1 cellular context compared by ENCODE assay signal in the genomic region with DNA sequence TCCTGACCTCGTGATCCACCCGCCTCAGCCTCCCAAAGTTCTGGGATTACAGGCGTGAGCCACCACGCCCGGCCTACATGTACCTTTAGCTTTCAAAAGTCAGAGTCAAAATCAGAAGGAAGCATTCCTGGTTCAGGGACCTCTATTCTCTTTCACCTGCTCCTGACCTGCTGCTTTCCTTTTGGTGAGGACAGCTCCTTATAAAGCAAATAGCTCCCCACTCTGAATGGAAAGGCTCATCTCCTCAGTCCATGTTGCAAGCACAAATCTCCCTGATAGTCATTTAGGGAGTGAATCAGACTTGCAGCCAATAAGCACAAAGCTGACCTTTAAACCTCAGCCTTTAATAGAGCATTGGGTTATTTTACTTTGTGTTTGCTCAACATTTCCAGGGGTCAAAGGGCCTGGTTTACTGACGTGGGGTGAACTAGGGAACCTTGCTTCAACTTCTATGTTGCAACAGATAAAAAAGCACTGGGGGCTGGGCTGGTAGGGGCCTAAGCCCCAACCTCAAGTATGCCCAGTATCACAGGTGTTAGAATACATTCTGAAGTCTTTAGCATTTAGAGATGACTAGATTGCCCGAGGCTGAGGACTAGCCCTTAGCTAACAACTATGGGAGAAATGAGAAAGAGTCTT.
TF ChIP-seq lines count a peak whose summit lies in the region.

No MANE protein-coding gene starts in this region.

TF ChIP-seq in HepG2, 621 proteins besides CTCF, POLR2A, EP300 and RAD21 (continued from another document and continues in another):
- TF ChIP-seq, protein P1, sequence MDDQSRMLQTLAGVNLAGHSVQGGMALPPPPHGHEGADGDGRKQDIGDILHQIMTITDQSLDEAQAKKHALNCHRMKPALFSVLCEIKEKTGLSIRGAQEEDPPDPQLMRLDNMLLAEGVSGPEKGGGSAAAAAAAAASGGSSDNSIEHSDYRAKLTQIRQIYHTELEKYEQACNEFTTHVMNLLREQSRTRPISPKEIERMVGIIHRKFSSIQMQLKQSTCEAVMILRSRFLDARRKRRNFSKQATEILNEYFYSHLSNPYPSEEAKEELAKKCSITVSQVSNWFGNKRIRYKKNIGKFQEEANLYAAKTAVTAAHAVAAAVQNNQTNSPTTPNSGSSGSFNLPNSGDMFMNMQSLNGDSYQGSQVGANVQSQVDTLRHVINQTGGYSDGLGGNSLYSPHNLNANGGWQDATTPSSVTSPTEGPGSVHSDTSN (CRISPR knock-in tag; IDR thresholded peaks at IDR 0.05; ENCODE audit: borderline replicate concordance): no peak
- TF ChIP-seq KMT2A (CRISPR knock-in tag; IDR thresholded peaks at IDR 0.05): peak; percentile 28
- TF ChIP-seq ZFP36 (IDR thresholded peaks at IDR 0.05; ENCODE audit: borderline replicate concordance, low read depth, low read length, partially characterized antibody): no peak
- TF ChIP-seq ZNF24 (IDR thresholded peaks at IDR 0.05): no peak
- peak; percentile 91 for TF ChIP-seq ASH2L (IDR thresholded peaks at IDR 0.05; ENCODE audit: insufficient read length, low read depth, low read length)
- TF ChIP-seq MEIS2 (CRISPR knock-in tag; IDR thresholded peaks at IDR 0.05): peak; percentile 60; the same call in 1 of the 2 replicates
- peak; percentile 60; the same call in 1 of the 2 replicates for TF ChIP-seq ZNF556 (CRISPR knock-in tag; IDR thresholded peaks at IDR 0.05; ENCODE audit: borderline replicate concordance)
- TF ChIP-seq SOX13 (IDR thresholded peaks at IDR 0.05): peak; percentile 79
- peak in 1 of 2 experiments; percentile 94; a peak in 2 of 4 replicates for TF ChIP-seq SOX13 (CRISPR knock-in tag; conservative IDR thresholded peaks at IDR 0.05 in 1 of 2, IDR thresholded peaks at IDR 0.05 in 1 of 2)
- no peak for TF ChIP-seq ZNF761 (CRISPR knock-in tag; conservative IDR thresholded peaks at IDR 0.05)
- TF ChIP-seq KAT8 (CRISPR knock-in tag; IDR thresholded peaks at IDR 0.05): peak; percentile 80
- TF ChIP-seq BRCA1 (CRISPR knock-in tag; IDR thresholded peaks at IDR 0.05): no peak
- TF ChIP-seq ZNF598 (CRISPR knock-in tag; IDR thresholded peaks at IDR 0.05; ENCODE audit: borderline replicate concordance): no peak
- peak; percentile 25; the same call in 1 of the 2 replicates for TF ChIP-seq ZSCAN9 (CRISPR knock-in tag; IDR thresholded peaks at IDR 0.05; ENCODE audit: borderline replicate concordance)
- TF ChIP-seq, protein P2, sequence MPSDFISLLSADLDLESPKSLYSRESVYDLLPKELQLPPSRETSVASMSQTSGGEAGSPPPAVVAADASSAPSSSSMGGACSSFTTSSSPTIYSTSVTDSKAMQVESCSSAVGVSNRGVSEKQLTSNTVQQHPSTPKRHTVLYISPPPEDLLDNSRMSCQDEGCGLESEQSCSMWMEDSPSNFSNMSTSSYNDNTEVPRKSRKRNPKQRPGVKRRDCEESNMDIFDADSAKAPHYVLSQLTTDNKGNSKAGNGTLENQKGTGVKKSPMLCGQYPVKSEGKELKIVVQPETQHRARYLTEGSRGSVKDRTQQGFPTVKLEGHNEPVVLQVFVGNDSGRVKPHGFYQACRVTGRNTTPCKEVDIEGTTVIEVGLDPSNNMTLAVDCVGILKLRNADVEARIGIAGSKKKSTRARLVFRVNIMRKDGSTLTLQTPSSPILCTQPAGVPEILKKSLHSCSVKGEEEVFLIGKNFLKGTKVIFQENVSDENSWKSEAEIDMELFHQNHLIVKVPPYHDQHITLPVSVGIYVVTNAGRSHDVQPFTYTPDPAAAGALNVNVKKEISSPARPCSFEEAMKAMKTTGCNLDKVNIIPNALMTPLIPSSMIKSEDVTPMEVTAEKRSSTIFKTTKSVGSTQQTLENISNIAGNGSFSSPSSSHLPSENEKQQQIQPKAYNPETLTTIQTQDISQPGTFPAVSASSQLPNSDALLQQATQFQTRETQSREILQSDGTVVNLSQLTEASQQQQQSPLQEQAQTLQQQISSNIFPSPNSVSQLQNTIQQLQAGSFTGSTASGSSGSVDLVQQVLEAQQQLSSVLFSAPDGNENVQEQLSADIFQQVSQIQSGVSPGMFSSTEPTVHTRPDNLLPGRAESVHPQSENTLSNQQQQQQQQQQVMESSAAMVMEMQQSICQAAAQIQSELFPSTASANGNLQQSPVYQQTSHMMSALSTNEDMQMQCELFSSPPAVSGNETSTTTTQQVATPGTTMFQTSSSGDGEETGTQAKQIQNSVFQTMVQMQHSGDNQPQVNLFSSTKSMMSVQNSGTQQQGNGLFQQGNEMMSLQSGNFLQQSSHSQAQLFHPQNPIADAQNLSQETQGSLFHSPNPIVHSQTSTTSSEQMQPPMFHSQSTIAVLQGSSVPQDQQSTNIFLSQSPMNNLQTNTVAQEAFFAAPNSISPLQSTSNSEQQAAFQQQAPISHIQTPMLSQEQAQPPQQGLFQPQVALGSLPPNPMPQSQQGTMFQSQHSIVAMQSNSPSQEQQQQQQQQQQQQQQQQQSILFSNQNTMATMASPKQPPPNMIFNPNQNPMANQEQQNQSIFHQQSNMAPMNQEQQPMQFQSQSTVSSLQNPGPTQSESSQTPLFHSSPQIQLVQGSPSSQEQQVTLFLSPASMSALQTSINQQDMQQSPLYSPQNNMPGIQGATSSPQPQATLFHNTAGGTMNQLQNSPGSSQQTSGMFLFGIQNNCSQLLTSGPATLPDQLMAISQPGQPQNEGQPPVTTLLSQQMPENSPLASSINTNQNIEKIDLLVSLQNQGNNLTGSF (CRISPR knock-in tag; IDR thresholded peaks at IDR 0.05): no peak
- TF ChIP-seq, protein P3, sequence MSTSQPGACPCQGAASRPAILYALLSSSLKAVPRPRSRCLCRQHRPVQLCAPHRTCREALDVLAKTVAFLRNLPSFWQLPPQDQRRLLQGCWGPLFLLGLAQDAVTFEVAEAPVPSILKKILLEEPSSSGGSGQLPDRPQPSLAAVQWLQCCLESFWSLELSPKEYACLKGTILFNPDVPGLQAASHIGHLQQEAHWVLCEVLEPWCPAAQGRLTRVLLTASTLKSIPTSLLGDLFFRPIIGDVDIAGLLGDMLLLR (CRISPR knock-in tag; IDR thresholded peaks at IDR 0.05): no peak
- TF ChIP-seq, protein P4, sequence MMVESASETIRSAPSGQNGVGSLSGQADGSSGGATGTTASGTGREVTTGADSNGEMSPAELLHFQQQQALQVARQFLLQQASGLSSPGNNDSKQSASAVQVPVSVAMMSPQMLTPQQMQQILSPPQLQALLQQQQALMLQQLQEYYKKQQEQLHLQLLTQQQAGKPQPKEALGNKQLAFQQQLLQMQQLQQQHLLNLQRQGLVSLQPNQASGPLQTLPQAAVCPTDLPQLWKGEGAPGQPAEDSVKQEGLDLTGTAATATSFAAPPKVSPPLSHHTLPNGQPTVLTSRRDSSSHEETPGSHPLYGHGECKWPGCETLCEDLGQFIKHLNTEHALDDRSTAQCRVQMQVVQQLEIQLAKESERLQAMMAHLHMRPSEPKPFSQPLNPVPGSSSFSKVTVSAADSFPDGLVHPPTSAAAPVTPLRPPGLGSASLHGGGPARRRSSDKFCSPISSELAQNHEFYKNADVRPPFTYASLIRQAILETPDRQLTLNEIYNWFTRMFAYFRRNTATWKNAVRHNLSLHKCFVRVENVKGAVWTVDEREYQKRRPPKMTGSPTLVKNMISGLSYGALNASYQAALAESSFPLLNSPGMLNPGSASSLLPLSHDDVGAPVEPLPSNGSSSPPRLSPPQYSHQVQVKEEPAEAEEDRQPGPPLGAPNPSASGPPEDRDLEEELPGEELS (CRISPR knock-in tag; IDR thresholded peaks at IDR 0.05): peak; percentile 95
- peak; percentile 76 for TF ChIP-seq HOXA3 (CRISPR knock-in tag; IDR thresholded peaks at IDR 0.05)
- TF ChIP-seq ZNF557 (CRISPR knock-in tag; IDR thresholded peaks at IDR 0.05): no peak
- peak; percentile 96 for TF ChIP-seq SALL1 (CRISPR knock-in tag; IDR thresholded peaks at IDR 0.05)
- no peak for TF ChIP-seq PLRG1 (conservative IDR thresholded peaks at IDR 0.05)
- TF ChIP-seq, protein P5, sequence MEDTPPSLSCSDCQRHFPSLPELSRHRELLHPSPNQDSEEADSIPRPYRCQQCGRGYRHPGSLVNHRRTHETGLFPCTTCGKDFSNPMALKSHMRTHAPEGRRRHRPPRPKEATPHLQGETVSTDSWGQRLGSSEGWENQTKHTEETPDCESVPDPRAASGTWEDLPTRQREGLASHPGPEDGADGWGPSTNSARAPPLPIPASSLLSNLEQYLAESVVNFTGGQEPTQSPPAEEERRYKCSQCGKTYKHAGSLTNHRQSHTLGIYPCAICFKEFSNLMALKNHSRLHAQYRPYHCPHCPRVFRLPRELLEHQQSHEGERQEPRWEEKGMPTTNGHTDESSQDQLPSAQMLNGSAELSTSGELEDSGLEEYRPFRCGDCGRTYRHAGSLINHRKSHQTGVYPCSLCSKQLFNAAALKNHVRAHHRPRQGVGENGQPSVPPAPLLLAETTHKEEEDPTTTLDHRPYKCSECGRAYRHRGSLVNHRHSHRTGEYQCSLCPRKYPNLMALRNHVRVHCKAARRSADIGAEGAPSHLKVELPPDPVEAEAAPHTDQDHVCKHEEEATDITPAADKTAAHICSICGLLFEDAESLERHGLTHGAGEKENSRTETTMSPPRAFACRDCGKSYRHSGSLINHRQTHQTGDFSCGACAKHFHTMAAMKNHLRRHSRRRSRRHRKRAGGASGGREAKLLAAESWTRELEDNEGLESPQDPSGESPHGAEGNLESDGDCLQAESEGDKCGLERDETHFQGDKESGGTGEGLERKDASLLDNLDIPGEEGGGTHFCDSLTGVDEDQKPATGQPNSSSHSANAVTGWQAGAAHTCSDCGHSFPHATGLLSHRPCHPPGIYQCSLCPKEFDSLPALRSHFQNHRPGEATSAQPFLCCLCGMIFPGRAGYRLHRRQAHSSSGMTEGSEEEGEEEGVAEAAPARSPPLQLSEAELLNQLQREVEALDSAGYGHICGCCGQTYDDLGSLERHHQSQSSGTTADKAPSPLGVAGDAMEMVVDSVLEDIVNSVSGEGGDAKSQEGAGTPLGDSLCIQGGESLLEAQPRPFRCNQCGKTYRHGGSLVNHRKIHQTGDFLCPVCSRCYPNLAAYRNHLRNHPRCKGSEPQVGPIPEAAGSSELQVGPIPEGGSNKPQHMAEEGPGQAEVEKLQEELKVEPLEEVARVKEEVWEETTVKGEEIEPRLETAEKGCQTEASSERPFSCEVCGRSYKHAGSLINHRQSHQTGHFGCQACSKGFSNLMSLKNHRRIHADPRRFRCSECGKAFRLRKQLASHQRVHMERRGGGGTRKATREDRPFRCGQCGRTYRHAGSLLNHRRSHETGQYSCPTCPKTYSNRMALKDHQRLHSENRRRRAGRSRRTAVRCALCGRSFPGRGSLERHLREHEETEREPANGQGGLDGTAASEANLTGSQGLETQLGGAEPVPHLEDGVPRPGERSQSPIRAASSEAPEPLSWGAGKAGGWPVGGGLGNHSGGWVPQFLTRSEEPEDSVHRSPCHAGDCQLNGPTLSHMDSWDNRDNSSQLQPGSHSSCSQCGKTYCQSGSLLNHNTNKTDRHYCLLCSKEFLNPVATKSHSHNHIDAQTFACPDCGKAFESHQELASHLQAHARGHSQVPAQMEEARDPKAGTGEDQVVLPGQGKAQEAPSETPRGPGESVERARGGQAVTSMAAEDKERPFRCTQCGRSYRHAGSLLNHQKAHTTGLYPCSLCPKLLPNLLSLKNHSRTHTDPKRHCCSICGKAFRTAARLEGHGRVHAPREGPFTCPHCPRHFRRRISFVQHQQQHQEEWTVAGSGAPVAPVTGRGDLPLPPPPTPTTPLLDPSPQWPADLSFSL (CRISPR knock-in tag; IDR thresholded peaks at IDR 0.05): no peak
- TF ChIP-seq HDAC2 (CRISPR knock-in tag; IDR thresholded peaks at IDR 0.05): peak; percentile 95
- TF ChIP-seq, protein P6, sequence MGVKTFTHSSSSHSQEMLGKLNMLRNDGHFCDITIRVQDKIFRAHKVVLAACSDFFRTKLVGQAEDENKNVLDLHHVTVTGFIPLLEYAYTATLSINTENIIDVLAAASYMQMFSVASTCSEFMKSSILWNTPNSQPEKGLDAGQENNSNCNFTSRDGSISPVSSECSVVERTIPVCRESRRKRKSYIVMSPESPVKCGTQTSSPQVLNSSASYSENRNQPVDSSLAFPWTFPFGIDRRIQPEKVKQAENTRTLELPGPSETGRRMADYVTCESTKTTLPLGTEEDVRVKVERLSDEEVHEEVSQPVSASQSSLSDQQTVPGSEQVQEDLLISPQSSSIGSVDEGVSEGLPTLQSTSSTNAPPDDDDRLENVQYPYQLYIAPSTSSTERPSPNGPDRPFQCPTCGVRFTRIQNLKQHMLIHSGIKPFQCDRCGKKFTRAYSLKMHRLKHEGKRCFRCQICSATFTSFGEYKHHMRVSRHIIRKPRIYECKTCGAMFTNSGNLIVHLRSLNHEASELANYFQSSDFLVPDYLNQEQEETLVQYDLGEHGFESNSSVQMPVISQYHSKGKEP (CRISPR knock-in tag; IDR thresholded peaks at IDR 0.05): no peak
- no peak; the same call in 1 of the 2 replicates for TF ChIP-seq SRY (CRISPR knock-in tag; IDR thresholded peaks at IDR 0.05)
- TF ChIP-seq ZNF20 (CRISPR knock-in tag; IDR thresholded peaks at IDR 0.05): no peak
- no peak for TF ChIP-seq ZNF230 (CRISPR knock-in tag; IDR thresholded peaks at IDR 0.05)
- peak; percentile 96 for TF ChIP-seq ZBTB20 (CRISPR knock-in tag; IDR thresholded peaks at IDR 0.05; ENCODE audit: borderline replicate concordance, low read depth)
- TF ChIP-seq, protein P7, sequence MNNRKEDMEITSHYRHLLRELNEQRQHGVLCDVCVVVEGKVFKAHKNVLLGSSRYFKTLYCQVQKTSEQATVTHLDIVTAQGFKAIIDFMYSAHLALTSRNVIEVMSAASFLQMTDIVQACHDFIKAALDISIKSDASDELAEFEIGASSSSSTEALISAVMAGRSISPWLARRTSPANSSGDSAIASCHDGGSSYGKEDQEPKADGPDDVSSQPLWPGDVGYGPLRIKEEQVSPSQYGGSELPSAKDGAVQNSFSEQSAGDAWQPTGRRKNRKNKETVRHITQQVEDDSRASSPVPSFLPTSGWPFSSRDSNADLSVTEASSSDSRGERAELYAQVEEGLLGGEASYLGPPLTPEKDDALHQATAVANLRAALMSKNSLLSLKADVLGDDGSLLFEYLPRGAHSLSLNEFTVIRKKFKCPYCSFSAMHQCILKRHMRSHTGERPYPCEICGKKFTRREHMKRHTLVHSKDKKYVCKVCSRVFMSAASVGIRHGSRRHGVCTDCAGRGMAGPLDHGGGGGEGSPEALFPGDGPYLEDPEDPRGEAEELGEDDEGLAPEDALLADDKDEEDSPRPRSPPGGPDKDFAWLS (CRISPR knock-in tag; IDR thresholded peaks at IDR 0.05; ENCODE audit: borderline replicate concordance): peak; percentile 100
- TF ChIP-seq, protein P8, sequence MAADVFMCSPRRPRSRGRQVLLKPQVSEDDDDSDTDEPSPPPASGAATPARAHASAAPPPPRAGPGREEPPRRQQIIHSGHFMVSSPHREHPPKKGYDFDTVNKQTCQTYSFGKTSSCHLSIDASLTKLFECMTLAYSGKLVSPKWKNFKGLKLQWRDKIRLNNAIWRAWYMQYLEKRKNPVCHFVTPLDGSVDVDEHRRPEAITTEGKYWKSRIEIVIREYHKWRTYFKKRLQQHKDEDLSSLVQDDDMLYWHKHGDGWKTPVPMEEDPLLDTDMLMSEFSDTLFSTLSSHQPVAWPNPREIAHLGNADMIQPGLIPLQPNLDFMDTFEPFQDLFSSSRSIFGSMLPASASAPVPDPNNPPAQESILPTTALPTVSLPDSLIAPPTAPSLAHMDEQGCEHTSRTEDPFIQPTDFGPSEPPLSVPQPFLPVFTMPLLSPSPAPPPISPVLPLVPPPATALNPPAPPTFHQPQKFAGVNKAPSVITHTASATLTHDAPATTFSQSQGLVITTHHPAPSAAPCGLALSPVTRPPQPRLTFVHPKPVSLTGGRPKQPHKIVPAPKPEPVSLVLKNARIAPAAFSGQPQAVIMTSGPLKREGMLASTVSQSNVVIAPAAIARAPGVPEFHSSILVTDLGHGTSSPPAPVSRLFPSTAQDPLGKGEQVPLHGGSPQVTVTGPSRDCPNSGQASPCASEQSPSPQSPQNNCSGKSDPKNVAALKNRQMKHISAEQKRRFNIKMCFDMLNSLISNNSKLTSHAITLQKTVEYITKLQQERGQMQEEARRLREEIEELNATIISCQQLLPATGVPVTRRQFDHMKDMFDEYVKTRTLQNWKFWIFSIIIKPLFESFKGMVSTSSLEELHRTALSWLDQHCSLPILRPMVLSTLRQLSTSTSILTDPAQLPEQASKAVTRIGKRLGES (CRISPR knock-in tag; IDR thresholded peaks at IDR 0.05; ENCODE audit: borderline replicate concordance): 0 out of 2 replicates have a peak, but pooled peaks have one; percentile 49
- no peak for TF ChIP-seq MXD4 (CRISPR knock-in tag; IDR thresholded peaks at IDR 0.05)
